In genomic region chr4:120524237-120524636, GRCh38 we compare ENCODE assay signal across 20 cellular contexts.
"Had no signal": no experiment of that assay in that cellular context is flagged by ENCODE, and none has a peak within 500 bp of the region (broad histone marks: within the 10 kb centered on the region; RNA-seq: fewer than 3 reads in every experiment).

No MANE protein-coding gene starts in this region.

- H3K4me1 ChIP-seq: gastrocnemius medialis, pancreas, suprapubic skin, thyroid gland had no signal

- H3K9me3 ChIP-seq: gastrocnemius medialis, pancreas, suprapubic skin, thyroid gland had no signal

- ATAC-seq: esophagus mucosa; gastrocnemius medialis; left colon; naive thymus-derived CD4-positive, alpha-beta T cell; pancreas; right cardiac atrium; stimulated activated effector memory CD8-positive, alpha-beta T cell treated with anti-CD3 and anti-CD28 coated beads, Interleukin-12 subunit alpha, Interleukin-12 subunit beta, amount 100 ng/mL, for 72 hours; stimulated activated naive CD8-positive, alpha-beta T cell treated with anti-CD3 and anti-CD28 coated beads, Interleukin-15, Interleukin-2, amounts not matched to agents 100 U/mL and 50 U/mL, for 24 hours had no signal

- DNase-seq: central memory CD4-positive, alpha-beta T cell; effector CD4-positive, alpha-beta T cell; gastrocnemius medialis; glutamatergic neuron; left colon; naive thymus-derived CD4-positive, alpha-beta T cell; occipital lobe; pancreas; right cardiac atrium; small intestine; stimulated activated CD4-positive, alpha-beta T cell treated with anti-CD3 and anti-CD28 coated beads, Interleukin-4, amount 100 ng/mL, for 1 hour; stimulated activated CD8-positive, alpha-beta memory T cell treated with anti-CD3 and anti-CD28 coated beads, Interleukin-4, amount 100 ng/mL, for 48 hours; stimulated activated naive CD8-positive, alpha-beta T cell treated with anti-CD3 and anti-CD28 coated beads, Interleukin-15, Interleukin-2, amounts not matched to agents 100 U/mL and 50 U/mL, for 24 hours; thyroid gland had no signal

- H3K4me3 ChIP-seq: coronary artery, gastrocnemius medialis, pancreas, suprapubic skin, thyroid gland had no signal

- H3K4me3 Mint-ChIP-seq: naive thymus-derived CD4-positive, alpha-beta T cell; stimulated activated effector memory CD8-positive, alpha-beta T cell treated with anti-CD3 and anti-CD28 coated beads, Interleukin-12 subunit alpha, Interleukin-12 subunit beta, amount 100 ng/mL, for 72 hours; type B pancreatic cell had no signal

- H3K4me1 Mint-ChIP-seq: naive thymus-derived CD4-positive, alpha-beta T cell; stimulated activated effector memory CD8-positive, alpha-beta T cell treated with anti-CD3 and anti-CD28 coated beads, Interleukin-12 subunit alpha, Interleukin-12 subunit beta, amount 100 ng/mL, for 72 hours had no signal

- H3K36me3 Mint-ChIP-seq: naive thymus-derived CD4-positive, alpha-beta T cell; stimulated activated effector memory CD8-positive, alpha-beta T cell treated with anti-CD3 and anti-CD28 coated beads, Interleukin-12 subunit alpha, Interleukin-12 subunit beta, amount 100 ng/mL, for 72 hours had no signal

- H3K27me3 ChIP-seq: gastrocnemius medialis, pancreas, suprapubic skin, thyroid gland had no signal

- H3K27ac Mint-ChIP-seq: naive thymus-derived CD4-positive, alpha-beta T cell; progenitor cell of endocrine pancreas; stimulated activated effector memory CD8-positive, alpha-beta T cell treated with anti-CD3 and anti-CD28 coated beads, Interleukin-12 subunit alpha, Interleukin-12 subunit beta, amount 100 ng/mL, for 72 hours; type B pancreatic cell had no signal

- H3K36me3 ChIP-seq: gastrocnemius medialis, pancreas, suprapubic skin, thyroid gland had no signal

- H3K27me3 Mint-ChIP-seq: progenitor cell of endocrine pancreas, type B pancreatic cell had no signal

- H3K27ac ChIP-seq: coronary artery, gastrocnemius medialis, pancreas, suprapubic skin, thyroid gland had no signal
